37 cellular contexts compared by ENCODE assay signal in genomic region chr16:13067648-13068047, GRCh38.
"Had no signal": no experiment of that assay in that cellular context is flagged by ENCODE, and none has a peak within 500 bp of the region (broad histone marks: within the 10 kb centered on the region; RNA-seq: fewer than 3 reads in every experiment).

No MANE protein-coding gene starts in this region.

- H3K27ac ChIP-seq: adrenal gland, body of pancreas, colonic mucosa, epithelial cell of prostate, esophagus squamous epithelium, heart right ventricle, WERI-Rb-1 had no signal

- H3K4me3 ChIP-seq: adrenal gland, body of pancreas, colonic mucosa, esophagus squamous epithelium, heart right ventricle had no signal

- H3K9me3 ChIP-seq: adrenal gland, body of pancreas, colonic mucosa had no signal

- FAIRE-seq: endometrium, endothelial cell of umbilical vein, frontal cortex had no signal

- H3K4me1 ChIP-seq: adrenal gland, body of pancreas, colonic mucosa, esophagus squamous epithelium, heart right ventricle had no signal

- H3K27me3 Mint-ChIP-seq: activated CD4-positive, alpha-beta memory T cell treated with anti-CD3 and anti-CD28 coated beads for 36 hours; activated CD4-positive, alpha-beta T cell treated with anti-CD3 and anti-CD28 coated beads, Interleukin-2, amount 10 ng/mL, durations not matched to agents 24 days and 14 days; activated CD8-positive, alpha-beta memory T cell treated with anti-CD3 and anti-CD28 coated beads, Interleukin-2, amount 10 ng/mL, durations not matched to agents 7 days and 5 days; activated naive CD8-positive, alpha-beta T cell treated with anti-CD3 and anti-CD28 coated beads, Interleukin-2, amount 50 U/mL, for 24 hours; T-helper 17 cell had no signal

- H3K4me3 Mint-ChIP-seq: activated CD4-positive, alpha-beta memory T cell treated with anti-CD3 and anti-CD28 coated beads for 36 hours; activated CD4-positive, alpha-beta T cell treated with anti-CD3 and anti-CD28 coated beads for 36 hours; activated CD4-positive, alpha-beta T cell treated with anti-CD3 and anti-CD28 coated beads, Interleukin-2, amount 10 ng/mL, durations not matched to agents 24 days and 14 days; activated CD8-positive, alpha-beta memory T cell treated with anti-CD3 and anti-CD28 coated beads, Interleukin-2, amount 10 ng/mL, durations not matched to agents 7 days and 5 days; activated CD8-positive, alpha-beta T cell treated with anti-CD3 and anti-CD28 coated beads, Interleukin-2, amount 10 ng/mL, durations not matched to agents 7 days and 5 days; activated naive CD4-positive, alpha-beta T cell treated with anti-CD3 and anti-CD28 coated beads for 36 hours; activated naive CD4-positive, alpha-beta T cell treated with anti-CD3 and anti-CD28 coated beads, Interleukin-2, amount 50 U/mL, for 24 hours; activated naive CD8-positive, alpha-beta T cell treated with anti-CD3 and anti-CD28 coated beads for 36 hours; activated naive CD8-positive, alpha-beta T cell treated with anti-CD3 and anti-CD28 coated beads, Interleukin-2, amount 50 U/mL, for 24 hours; activated T-helper 1 cell treated with anti-CD3 and anti-CD28 coated beads, Interleukin-12 subunit alpha, Interleukin-12 subunit beta, Interleukin-2, Interleukin-4 antibody, amounts not matched to agents 30 ng/mL and 10 ng/mL and 1 ng/mL, durations not matched to agents 14 hours and 24 hours and 36 hours; T-helper 17 cell; T-helper 2 cell treated with Interferon-gamma antibody and Interleukin-4, amounts not matched to agents 5 μg/mL and 100 μg/mL, for 36 hours had no signal

- ATAC-seq: activated CD4-positive, alpha-beta T cell treated with anti-CD3 and anti-CD28 coated beads for 36 hours; activated CD8-positive, alpha-beta memory T cell treated with anti-CD3 and anti-CD28 coated beads, Interleukin-2, amount 10 ng/mL, durations not matched to agents 7 days and 5 days; activated CD8-positive, alpha-beta T cell treated with anti-CD3 and anti-CD28 coated beads, Interleukin-2, amount 10 ng/mL, durations not matched to agents 7 days and 5 days; activated naive CD8-positive, alpha-beta T cell treated with anti-CD3 and anti-CD28 coated beads, Interleukin-2, amount 50 U/mL, for 24 hours; body of pancreas; heart right ventricle; T-helper 17 cell had no signal

- H3K27ac Mint-ChIP-seq: activated CD4-positive, alpha-beta memory T cell treated with anti-CD3 and anti-CD28 coated beads for 36 hours; activated CD4-positive, alpha-beta T cell treated with anti-CD3 and anti-CD28 coated beads for 36 hours; activated CD4-positive, alpha-beta T cell treated with anti-CD3 and anti-CD28 coated beads, Interleukin-2, amount 10 ng/mL, durations not matched to agents 24 days and 14 days; activated CD8-positive, alpha-beta memory T cell treated with anti-CD3 and anti-CD28 coated beads, Interleukin-2, amount 10 ng/mL, durations not matched to agents 7 days and 5 days; activated CD8-positive, alpha-beta T cell treated with anti-CD3 and anti-CD28 coated beads, Interleukin-2, amount 10 ng/mL, durations not matched to agents 7 days and 5 days; activated naive CD4-positive, alpha-beta T cell treated with anti-CD3 and anti-CD28 coated beads for 36 hours; activated naive CD4-positive, alpha-beta T cell treated with anti-CD3 and anti-CD28 coated beads, Interleukin-2, amount 50 U/mL, for 24 hours; activated naive CD8-positive, alpha-beta T cell treated with anti-CD3 and anti-CD28 coated beads for 36 hours; activated naive CD8-positive, alpha-beta T cell treated with anti-CD3 and anti-CD28 coated beads, Interleukin-2, amount 50 U/mL, for 24 hours; activated T-helper 1 cell treated with anti-CD3 and anti-CD28 coated beads, Interleukin-12 subunit alpha, Interleukin-12 subunit beta, Interleukin-2, Interleukin-4 antibody, amounts not matched to agents 30 ng/mL and 10 ng/mL and 1 ng/mL, durations not matched to agents 14 hours and 24 hours and 36 hours; activated T-helper 2 cell treated with anti-CD3 and anti-CD28 coated beads, Interferon-gamma antibody, Interleukin-2, Interleukin-4, amounts not matched to agents 10 μg/mL and 5 μg/mL and 100 μg/mL, durations not matched to agents 14 hours and 24 hours and 36 hours; T-helper 17 cell; T-helper 2 cell treated with Interferon-gamma antibody and Interleukin-4, amounts not matched to agents 5 μg/mL and 100 μg/mL, for 36 hours had no signal

- H3K4me1 Mint-ChIP-seq: activated CD4-positive, alpha-beta T cell treated with anti-CD3 and anti-CD28 coated beads for 36 hours; activated CD4-positive, alpha-beta T cell treated with anti-CD3 and anti-CD28 coated beads, Interleukin-2, amount 10 ng/mL, durations not matched to agents 24 days and 14 days; activated CD8-positive, alpha-beta memory T cell treated with anti-CD3 and anti-CD28 coated beads, Interleukin-2, amount 10 ng/mL, durations not matched to agents 7 days and 5 days; activated naive CD4-positive, alpha-beta T cell treated with anti-CD3 and anti-CD28 coated beads, Interleukin-2, amount 50 U/mL, for 24 hours; activated naive CD8-positive, alpha-beta T cell treated with anti-CD3 and anti-CD28 coated beads for 36 hours; activated naive CD8-positive, alpha-beta T cell treated with anti-CD3 and anti-CD28 coated beads, Interleukin-2, amount 50 U/mL, for 24 hours; T-helper 17 cell had no signal

- H3K36me3 Mint-ChIP-seq: activated CD4-positive, alpha-beta memory T cell treated with anti-CD3 and anti-CD28 coated beads for 36 hours; activated CD8-positive, alpha-beta memory T cell treated with anti-CD3 and anti-CD28 coated beads, Interleukin-2, amount 10 ng/mL, durations not matched to agents 7 days and 5 days; activated naive CD4-positive, alpha-beta T cell treated with anti-CD3 and anti-CD28 coated beads, Interleukin-2, amount 50 U/mL, for 24 hours; activated naive CD8-positive, alpha-beta T cell treated with anti-CD3 and anti-CD28 coated beads for 36 hours had no signal

- H3K36me3 ChIP-seq: adrenal gland, colonic mucosa, esophagus squamous epithelium, heart right ventricle, WERI-Rb-1 had no signal

- DNase-seq: activated CD4-positive, alpha-beta memory T cell treated with anti-CD3 and anti-CD28 coated beads for 36 hours; activated CD4-positive, alpha-beta T cell treated with anti-CD3 and anti-CD28 coated beads for 36 hours; activated CD4-positive, alpha-beta T cell treated with anti-CD3 and anti-CD28 coated beads, Interleukin-2, amount 10 ng/mL, durations not matched to agents 24 days and 14 days; activated CD4-positive, CD25-positive, alpha-beta regulatory T cell; activated CD4-positive, CD25-positive, alpha-beta regulatory T cell treated with anti-CD3 and anti-CD28 coated beads, Interleukin-2, amount 50 U/mL, for 72 hours; activated CD8-positive, alpha-beta memory T cell treated with anti-CD3 and anti-CD28 coated beads, Interleukin-2, amount 10 ng/mL, durations not matched to agents 7 days and 5 days; activated CD8-positive, alpha-beta memory T cell treated with anti-CD3 and anti-CD28 coated beads, Interleukin-2, amount 50 U/mL, for 4 hours; activated CD8-positive, alpha-beta T cell treated with anti-CD3 and anti-CD28 coated beads, Interleukin-2, amount 10 ng/mL, durations not matched to agents 7 days and 5 days; activated effector memory CD4-positive, alpha-beta T cell treated with anti-CD3 and anti-CD28 coated beads, Interleukin-2, amount 50 U/mL, for 16 hours; activated naive CD4-positive, alpha-beta T cell treated with anti-CD3 and anti-CD28 coated beads for 36 hours; activated naive CD8-positive, alpha-beta T cell treated with anti-CD3 and anti-CD28 coated beads for 36 hours; activated naive CD8-positive, alpha-beta T cell treated with anti-CD3 and anti-CD28 coated beads, Interleukin-2, amount 50 U/mL, for 24 hours; activated T-cell treated with anti-CD3 and anti-CD28 coated beads, Interleukin-2, amount 50 U/mL, for 1 hour; activated T-cell treated with anti-CD3 and anti-CD28 coated beads, Interleukin-2, amount 50 U/mL, for 48 hours; adrenal gland; amygdala; aorta; body of pancreas; central memory CD4-positive, alpha-beta T cell; cerebellar nuclear complex; colonic mucosa; effector CD8-positive, alpha-beta T cell; esophagus squamous epithelium; glutamatergic neuron; heart right ventricle; T-helper 1 cell; T-helper 17 cell; T1000; WERI-Rb-1 had no signal

- H3K27me3 ChIP-seq: adrenal gland, body of pancreas, colonic mucosa, esophagus squamous epithelium had no signal
